Comparison of ENCODE assay signal across 8 cellular contexts in the genomic region with DNA sequence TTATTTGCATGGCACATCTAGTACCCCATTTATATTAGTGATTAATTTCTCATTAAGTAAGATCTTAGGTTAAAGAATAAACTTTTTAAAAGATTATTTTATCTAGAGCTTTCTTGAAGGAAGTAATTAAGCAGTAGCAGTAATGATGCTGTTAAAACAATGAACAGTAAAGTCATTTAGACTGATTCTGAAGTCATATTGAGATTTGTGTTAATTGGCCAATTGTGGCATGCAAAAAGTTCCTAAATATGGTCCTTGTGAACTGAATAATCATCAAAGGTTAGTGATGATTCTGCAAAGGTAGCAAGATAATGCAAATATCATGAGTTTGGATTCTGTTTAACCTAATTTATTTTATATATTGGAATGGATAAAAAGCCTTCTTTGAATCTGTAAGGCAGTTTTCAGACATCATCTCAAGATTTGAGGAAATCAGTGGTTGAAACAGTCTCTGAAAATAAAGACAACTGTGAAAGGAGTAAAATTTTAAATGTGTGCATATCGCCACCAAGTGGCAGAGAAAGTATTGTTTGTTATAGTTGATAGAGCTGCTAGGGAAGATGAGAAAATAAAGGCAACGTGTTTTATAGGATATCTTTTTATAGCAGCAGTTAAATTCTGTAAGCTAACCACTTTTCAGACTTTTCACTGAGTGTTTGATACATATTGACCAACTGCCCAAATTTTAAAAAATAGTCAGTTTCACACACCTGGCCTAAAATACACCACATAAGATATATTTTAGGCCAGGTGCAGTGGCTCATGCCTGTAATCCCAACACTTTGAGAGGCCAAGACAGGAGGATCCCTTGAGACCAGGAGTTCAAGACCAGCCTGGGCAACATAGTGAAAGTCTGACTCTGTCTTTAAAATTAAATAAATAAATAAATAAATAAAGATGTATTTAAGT.
DNase-seq lines count a peak whose midpoint lies in the region; ATAC-seq and TF ChIP-seq lines count a peak whose summit lies in the region.

No MANE protein-coding gene starts in this region.

- TF ChIP-seq EP300 in esophagus muscularis mucosa (IDR thresholded peaks at IDR 0.05) = no peak

- peak; percentile 61 to 66 (median 65) for TF ChIP-seq CTCF in esophagus muscularis mucosa (IDR thresholded peaks at IDR 0.05)
- peak; percentile 51 for TF ChIP-seq CTCF in nephron progenitor cell (IDR thresholded peaks at IDR 0.05)

- intact Hi-C loops in esophagus muscularis mucosa (cut with DNase I) = loop anchor here (2.0 to 5.0 kb wide), 2 partner anchors 328 to 383 kb away; no protein-coding TSS in a partner anchor

- peaks cover 8 to 18% (median 11%) of the 10 kb centered on the region in 4 donors for H3K36me3 ChIP-seq in esophagus muscularis mucosa

- no peak overlapping the region for H3K27ac Mint-ChIP-seq in nephron progenitor cell

- H3K27ac ChIP-seq in esophagus muscularis mucosa (replicated peaks in 1 of 4) = no peak overlapping the region

- DNase-seq in activated T-cell treated with anti-CD3 and anti-CD28 coated beads, Interleukin-2, amount 50 U/mL, for 4 hours = no peak
- no peak for DNase-seq in activated T-cell treated with anti-CD3 and anti-CD28 coated beads, Interleukin-2, amount 50 U/mL, for 1 hour
- DNase-seq in NAMALWA (ENCODE audit: low spot score) (peak; percentile 83), esophagus muscularis mucosa (ENCODE audit: extremely low spot score) (no peak), nephron progenitor cell (peak; percentile 18)

- H3K36me3 Mint-ChIP-seq in activated T-cell treated with anti-CD3 and anti-CD28 coated beads, Interleukin-2, amount 50 U/mL, for 4 hours (ENCODE audit: insufficient read depth) = peaks cover 24% of the 10 kb centered on the region
- peaks cover 57% of the 10 kb centered on the region for H3K36me3 Mint-ChIP-seq in nephron progenitor cell (ENCODE audit: low read depth)

- peaks cover 10% of the 10 kb centered on the region for H3K9me3 Mint-ChIP-seq in activated T-cell treated with anti-CD3 and anti-CD28 coated beads, Interleukin-2, amount 50 U/mL, for 4 hours
- H3K9me3 Mint-ChIP-seq in nephron progenitor cell = peaks cover 14% of the 10 kb centered on the region

- no peaks in the 10 kb centered on the region for H3K27me3 Mint-ChIP-seq in activated T-cell treated with anti-CD3 and anti-CD28 coated beads, Interleukin-2, amount 50 U/mL, for 4 hours (ENCODE audit: low read depth)
- no peaks in the 10 kb centered on the region for H3K27me3 Mint-ChIP-seq in nephron progenitor cell (ENCODE audit: low read depth, poor library complexity)

- peak; percentile 40 to 59 for ATAC-seq in activated T-cell treated with anti-CD3 and anti-CD28 coated beads, Interleukin-2, amount 50 U/mL, for 4 hours
- peak; percentile 82 for ATAC-seq in GM21529 (IDR thresholded peaks at IDR 0.05; ENCODE audit: unreplicated experiment)
- ATAC-seq in SK-N-SH treated with all-trans-retinoic acid at 6 μM for 48 hours = peak; percentile 89
- ATAC-seq in HG03520 (IDR thresholded peaks at IDR 0.05; ENCODE audit: unreplicated experiment) = no peak

- WGBS in esophagus muscularis mucosa = 1% methylated on average over 2 of the region's 2 CpGs

- H3K4me3 ChIP-seq in esophagus muscularis mucosa = no peak overlapping the region

- H3K4me3 Mint-ChIP-seq in activated T-cell treated with anti-CD3 and anti-CD28 coated beads, Interleukin-2, amount 50 U/mL, for 4 hours = no peak overlapping the region
- no peak overlapping the region for H3K4me3 Mint-ChIP-seq in nephron progenitor cell

- no peaks in the 10 kb centered on the region for H3K27me3 ChIP-seq in esophagus muscularis mucosa

- peaks cover 0 to 9% (median 6%) of the 10 kb centered on the region in 4 donors for H3K9me3 ChIP-seq in esophagus muscularis mucosa

- peaks cover 12 to 39% (median 28%) of the 10 kb centered on the region in 4 donors for H3K4me1 ChIP-seq in esophagus muscularis mucosa

- TF ChIP-seq POLR2A in esophagus muscularis mucosa (IDR thresholded peaks at IDR 0.05; ENCODE audit: low read depth) = no peak

- no peaks in the 10 kb centered on the region for H3K4me1 Mint-ChIP-seq in activated T-cell treated with anti-CD3 and anti-CD28 coated beads, Interleukin-2, amount 50 U/mL, for 4 hours (ENCODE audit: low read depth)
- peaks cover 4% of the 10 kb centered on the region for H3K4me1 Mint-ChIP-seq in nephron progenitor cell

TF ChIP-seq in SK-N-SH treated with all-trans-retinoic acid at 6 μM for 48 hours, 23 proteins besides CTCF, POLR2A, EP300 and RAD21:
- TF ChIP-seq ZFP3 (CRISPR knock-in tag; IDR thresholded peaks at IDR 0.05) = no peak
- no peak for TF ChIP-seq TCF4 (CRISPR knock-in tag; IDR thresholded peaks at IDR 0.05; ENCODE audit: borderline replicate concordance)
- no peak for TF ChIP-seq ZFP30 (CRISPR knock-in tag; IDR thresholded peaks at IDR 0.05)
- TF ChIP-seq CSDC2 (CRISPR knock-in tag; IDR thresholded peaks at IDR 0.05) = no peak
- TF ChIP-seq ZNF565 (CRISPR knock-in tag; conservative IDR thresholded peaks at IDR 0.05; ENCODE audit: low read depth) = no peak
- TF ChIP-seq SNAI2 (CRISPR knock-in tag; IDR thresholded peaks at IDR 0.05) = no peak
- no peak for TF ChIP-seq ZNF8 (CRISPR knock-in tag; IDR thresholded peaks at IDR 0.05)

Comparison
In these comparisons a context has a peak if more than half of its experiments do, and no peak if none do; other contexts are left out.
1. DNase-seq: peak in NAMALWA (single experiment) and nephron progenitor cell (single experiment); none in activated T-cell treated with anti-CD3 and anti-CD28 coated beads, Interleukin-2, amount 50 U/mL, for 4 hours (single experiment), activated T-cell treated with anti-CD3 and anti-CD28 coated beads, Interleukin-2, amount 50 U/mL, for 1 hour (single experiment) and esophagus muscularis mucosa (single experiment).